In genomic region chr7:43646603-43647313, GRCh38 we compare ENCODE assay signal across 8 cellular contexts.
A peak's percentile ranks its signal among the peaks of the same experiment; 100 is the strongest.
DNase-seq lines count a peak whose midpoint lies in the region; ATAC-seq, FAIRE-seq and TF ChIP-seq lines count a peak whose summit lies in the region.

No MANE protein-coding gene starts in this region.

- H3K36me3 ChIP-seq in keratinocyte (ENCODE audit: control insufficient read depth in 2 of 2, extremely low read depth in 1 of 2, insufficient read depth in 2 of 2, low read length in 2 of 2) (peaks cover 4 to 12% of the 10 kb centered on the region in 2 experiments), thymus (ENCODE audit: control insufficient read depth, insufficient read depth) (peaks cover 17% of the 10 kb centered on the region)

- H3K27me3 Mint-ChIP-seq in activated CD8-positive, alpha-beta memory T cell treated with anti-CD3 and anti-CD28 coated beads, Interleukin-2, amount 10 ng/mL, durations not matched to agents 7 days and 5 days, result no peaks in the 10 kb centered on the region

- H3K9ac ChIP-seq in keratinocyte (ENCODE audit: control insufficient read depth, extremely low read depth, insufficient read depth, low read length), result no peak overlapping the region

- H3K4me3 ChIP-seq in keratinocyte (ENCODE audit: control insufficient read depth in 2 of 3, extremely low read depth in 1 of 3, insufficient read depth in 2 of 3, low read depth in 1 of 3, low read length in 3 of 3) (no peak overlapping the region), thymus (ENCODE audit: low read length) (no peak overlapping the region)

- H3K9me3 Mint-ChIP-seq in activated CD8-positive, alpha-beta memory T cell treated with anti-CD3 and anti-CD28 coated beads, Interleukin-2, amount 10 ng/mL, durations not matched to agents 7 days and 5 days (ENCODE audit: low read depth), result no peaks in the 10 kb centered on the region

- no peak for DNase-seq in activated CD8-positive, alpha-beta memory T cell treated with anti-CD3 and anti-CD28 coated beads, Interleukin-2, amount 10 ng/mL, durations not matched to agents 7 days and 5 days
- DNase-seq in activated CD8-positive, alpha-beta memory T cell treated with anti-CD3 and anti-CD28 coated beads, Interleukin-2, amount 50 U/mL, for 4 hours, result no peak
- no peak for DNase-seq in keratinocyte (ENCODE audit: low read depth, low spot score)
- DNase-seq in left colon, result no peak
- no peak for DNase-seq in NCI-H1092 treated with DMSO at 0.1 percent for 48 hours (lab: John Stamatoyannopoulos, UW)

- no peak for ATAC-seq in activated CD8-positive, alpha-beta memory T cell treated with anti-CD3 and anti-CD28 coated beads, Interleukin-2, amount 10 ng/mL, durations not matched to agents 7 days and 5 days
- ATAC-seq in left colon (no peak), HG03095 (IDR thresholded peaks at IDR 0.05; ENCODE audit: unreplicated experiment) (no peak)

- intact Hi-C loops in left colon (cut with DNase I, micrococcal nuclease), result no loop called here

- H2AFZ ChIP-seq in keratinocyte (ENCODE audit: control insufficient read depth, low read length), result no peak overlapping the region

- no peaks in the 10 kb centered on the region for H3K9me1 ChIP-seq in keratinocyte (ENCODE audit: control insufficient read depth, extremely low read depth, insufficient read depth, low read length)

- no peaks in the 10 kb centered on the region for H3K79me2 ChIP-seq in keratinocyte (ENCODE audit: control insufficient read depth, insufficient read depth, low read length)

- H3K4me3 Mint-ChIP-seq in activated CD8-positive, alpha-beta memory T cell treated with anti-CD3 and anti-CD28 coated beads, Interleukin-2, amount 10 ng/mL, durations not matched to agents 7 days and 5 days, result peak overlapping the region; percentile 76

- peaks cover 51% of the 10 kb centered on the region for H3K4me1 ChIP-seq in keratinocyte (ENCODE audit: control insufficient read depth, extremely low read depth, insufficient read depth, low read length)
- peaks cover 31% of the 10 kb centered on the region for H3K4me1 ChIP-seq in thymus (ENCODE audit: control insufficient read depth, insufficient read depth, low read length)

- peaks cover 44% of the 10 kb centered on the region for H3K36me3 Mint-ChIP-seq in activated CD8-positive, alpha-beta memory T cell treated with anti-CD3 and anti-CD28 coated beads, Interleukin-2, amount 10 ng/mL, durations not matched to agents 7 days and 5 days

- H3K9me3 ChIP-seq in keratinocyte (ENCODE audit: control insufficient read depth, low read depth, low read length), result no peaks in the 10 kb centered on the region
- H3K9me3 ChIP-seq in thymus (ENCODE audit: control insufficient read depth), result no peaks in the 10 kb centered on the region

- peak overlapping the region; percentile 97 for H3K27ac Mint-ChIP-seq in activated CD8-positive, alpha-beta memory T cell treated with anti-CD3 and anti-CD28 coated beads, Interleukin-2, amount 10 ng/mL, durations not matched to agents 7 days and 5 days

- dilution Hi-C loops in keratinocyte (cut with MboI; ENCODE audit: extremely low pct_ligation_motif_present, low sequenced_read_pairs), result no loop called here

- H3K4me2 ChIP-seq in keratinocyte (ENCODE audit: control insufficient read depth, extremely low read depth, insufficient read depth, low read depth, low read length), result peak overlapping the region; percentile 23

- peak overlapping the region; percentile 79 for H3K27ac ChIP-seq in angular gyrus (ENCODE audit: low read depth, low read length)
- peak overlapping the region; percentile 3 for H3K27ac ChIP-seq in keratinocyte (ENCODE audit: control insufficient read depth, insufficient read depth, low read length)
- peak overlapping the region; percentile 90 for H3K27ac ChIP-seq in thymus (ENCODE audit: low read depth)

- 82% methylated on average over 8 of the region's 8 CpGs for WGBS in thymus

- no peak for FAIRE-seq in keratinocyte (lab: Jason Lieb, UNC)

- peaks cover 92% of the 10 kb centered on the region for H3K4me1 Mint-ChIP-seq in activated CD8-positive, alpha-beta memory T cell treated with anti-CD3 and anti-CD28 coated beads, Interleukin-2, amount 10 ng/mL, durations not matched to agents 7 days and 5 days

- CTCF ChIA-PET in activated CD8-positive, alpha-beta memory T cell treated with anti-CD3 and anti-CD28 coated beads, Interleukin-2, amount 10 ng/mL, durations not matched to agents 7 days and 5 days (lab: Charles Lee), result interaction anchor here (1.2 to 11.0 kb wide), 6 partner anchors 43 to 191 kb away, joined by 3 to 90 read pairs (median 6); partner anchors contain the start of gene STK17A

- TF ChIP-seq CTCF in keratinocyte (optimal IDR thresholded peaks at IDR 0.05 in 1 of 3, IDR thresholded peaks at IDR 0.05 in 1 of 3, conservative IDR thresholded peaks at IDR 0.05 in 1 of 3; ENCODE audit: extremely low read depth in 1 of 3, insufficient read depth in 2 of 3, low read length in 3 of 3), result no peak

- H3K27me3 ChIP-seq in keratinocyte (ENCODE audit: control insufficient read depth, extremely low read depth, insufficient read depth, low read length) (no peaks in the 10 kb centered on the region), thymus (ENCODE audit: control insufficient read depth, insufficient read depth) (no peaks in the 10 kb centered on the region)

- H4K20me1 ChIP-seq in keratinocyte (ENCODE audit: control insufficient read depth, extremely low read depth, insufficient read depth, low read length), result no peaks in the 10 kb centered on the region

Comparison
In these comparisons a context has a peak if more than half of its experiments do, and no peak if none do; other contexts are left out.
1. H3K27ac ChIP-seq: peak in every context shown above with its lines; median percentile 90 in thymus; 79 in angular gyrus; 3 in keratinocyte.